ENCODE assay signal across 1 cellular context in the genomic region with DNA sequence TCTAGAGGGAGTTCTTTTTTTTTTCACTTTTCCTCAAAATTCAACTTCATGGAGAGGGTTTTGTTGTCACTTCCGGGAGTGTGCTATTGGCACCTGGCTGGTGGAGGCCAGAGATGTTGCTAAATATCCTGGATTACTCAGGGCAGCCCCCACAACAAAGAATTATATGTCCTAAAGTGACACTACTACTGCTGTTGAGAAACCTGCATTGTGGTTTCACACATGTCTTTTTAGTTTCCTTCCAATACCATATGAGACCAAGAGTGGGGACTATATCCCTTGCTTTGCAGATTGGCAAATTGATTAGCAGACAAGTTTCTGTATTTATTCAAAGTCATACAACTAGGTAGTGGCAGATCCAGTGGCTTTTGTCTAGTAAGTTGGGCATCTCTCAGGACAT.
A peak's percentile ranks its signal among the peaks of the same experiment; 100 is the strongest.
TF ChIP-seq lines count a peak whose summit lies in the region.

No MANE protein-coding gene starts in this region.

TF ChIP-seq in GM12878, 131 proteins besides CTCF, POLR2A, EP300 and RAD21 (continued from another document):
- TF ChIP-seq, protein P1, sequence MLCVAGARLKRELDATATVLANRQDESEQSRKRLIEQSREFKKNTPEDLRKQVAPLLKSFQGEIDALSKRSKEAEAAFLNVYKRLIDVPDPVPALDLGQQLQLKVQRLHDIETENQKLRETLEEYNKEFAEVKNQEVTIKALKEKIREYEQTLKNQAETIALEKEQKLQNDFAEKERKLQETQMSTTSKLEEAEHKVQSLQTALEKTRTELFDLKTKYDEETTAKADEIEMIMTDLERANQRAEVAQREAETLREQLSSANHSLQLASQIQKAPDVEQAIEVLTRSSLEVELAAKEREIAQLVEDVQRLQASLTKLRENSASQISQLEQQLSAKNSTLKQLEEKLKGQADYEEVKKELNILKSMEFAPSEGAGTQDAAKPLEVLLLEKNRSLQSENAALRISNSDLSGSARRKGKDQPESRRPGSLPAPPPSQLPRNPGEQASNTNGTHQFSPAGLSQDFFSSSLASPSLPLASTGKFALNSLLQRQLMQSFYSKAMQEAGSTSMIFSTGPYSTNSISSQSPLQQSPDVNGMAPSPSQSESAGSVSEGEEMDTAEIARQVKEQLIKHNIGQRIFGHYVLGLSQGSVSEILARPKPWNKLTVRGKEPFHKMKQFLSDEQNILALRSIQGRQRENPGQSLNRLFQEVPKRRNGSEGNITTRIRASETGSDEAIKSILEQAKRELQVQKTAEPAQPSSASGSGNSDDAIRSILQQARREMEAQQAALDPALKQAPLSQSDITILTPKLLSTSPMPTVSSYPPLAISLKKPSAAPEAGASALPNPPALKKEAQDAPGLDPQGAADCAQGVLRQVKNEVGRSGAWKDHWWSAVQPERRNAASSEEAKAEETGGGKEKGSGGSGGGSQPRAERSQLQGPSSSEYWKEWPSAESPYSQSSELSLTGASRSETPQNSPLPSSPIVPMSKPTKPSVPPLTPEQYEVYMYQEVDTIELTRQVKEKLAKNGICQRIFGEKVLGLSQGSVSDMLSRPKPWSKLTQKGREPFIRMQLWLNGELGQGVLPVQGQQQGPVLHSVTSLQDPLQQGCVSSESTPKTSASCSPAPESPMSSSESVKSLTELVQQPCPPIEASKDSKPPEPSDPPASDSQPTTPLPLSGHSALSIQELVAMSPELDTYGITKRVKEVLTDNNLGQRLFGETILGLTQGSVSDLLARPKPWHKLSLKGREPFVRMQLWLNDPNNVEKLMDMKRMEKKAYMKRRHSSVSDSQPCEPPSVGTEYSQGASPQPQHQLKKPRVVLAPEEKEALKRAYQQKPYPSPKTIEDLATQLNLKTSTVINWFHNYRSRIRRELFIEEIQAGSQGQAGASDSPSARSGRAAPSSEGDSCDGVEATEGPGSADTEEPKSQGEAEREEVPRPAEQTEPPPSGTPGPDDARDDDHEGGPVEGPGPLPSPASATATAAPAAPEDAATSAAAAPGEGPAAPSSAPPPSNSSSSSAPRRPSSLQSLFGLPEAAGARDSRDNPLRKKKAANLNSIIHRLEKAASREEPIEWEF (IDR thresholded peaks at IDR 0.05; ENCODE audit: insufficient replicate concordance, low read depth, low read length): peak; percentile 71
- TF ChIP-seq CREM (IDR thresholded peaks at IDR 0.05; ENCODE audit: low read depth) (no peak; the same call in 1 of the 2 replicates), NR2C2 (IDR thresholded peaks at IDR 0.05; ENCODE audit: borderline replicate concordance, control insufficient read depth, insufficient read length, low read depth) (no peak), MTA3 (IDR thresholded peaks at IDR 0.05; ENCODE audit: borderline replicate concordance, low read length) (no peak), RB1 (IDR thresholded peaks at IDR 0.05; ENCODE audit: borderline replicate concordance) (no peak), RFX5 (IDR thresholded peaks at IDR 0.05; ENCODE audit: low read depth, low read length) (no peak), ZZZ3 (IDR thresholded peaks at IDR 0.05; ENCODE audit: control insufficient read depth, insufficient read length, low read depth) (no peak), NFIC (IDR thresholded peaks at IDR 0.05; ENCODE audit: low read depth, low read length) (no peak), SUPT20H (IDR thresholded peaks at IDR 0.05; ENCODE audit: borderline replicate concordance, control insufficient read depth, low read depth, low read length) (no peak), CBX5 (IDR thresholded peaks at IDR 0.05; ENCODE audit: low read depth) (no peak), IKZF2 (IDR thresholded peaks at IDR 0.05) (peak; percentile 81), MYC (IDR thresholded peaks at IDR 0.05; ENCODE audit: insufficient read depth, insufficient read length, insufficient replicate concordance, low read length, severe bottlenecking) (no peak), KAT2A (conservative IDR thresholded peaks at IDR 0.05; ENCODE audit: control insufficient read depth, low read depth, low read length) (no peak)
- TF ChIP-seq, protein P2, sequence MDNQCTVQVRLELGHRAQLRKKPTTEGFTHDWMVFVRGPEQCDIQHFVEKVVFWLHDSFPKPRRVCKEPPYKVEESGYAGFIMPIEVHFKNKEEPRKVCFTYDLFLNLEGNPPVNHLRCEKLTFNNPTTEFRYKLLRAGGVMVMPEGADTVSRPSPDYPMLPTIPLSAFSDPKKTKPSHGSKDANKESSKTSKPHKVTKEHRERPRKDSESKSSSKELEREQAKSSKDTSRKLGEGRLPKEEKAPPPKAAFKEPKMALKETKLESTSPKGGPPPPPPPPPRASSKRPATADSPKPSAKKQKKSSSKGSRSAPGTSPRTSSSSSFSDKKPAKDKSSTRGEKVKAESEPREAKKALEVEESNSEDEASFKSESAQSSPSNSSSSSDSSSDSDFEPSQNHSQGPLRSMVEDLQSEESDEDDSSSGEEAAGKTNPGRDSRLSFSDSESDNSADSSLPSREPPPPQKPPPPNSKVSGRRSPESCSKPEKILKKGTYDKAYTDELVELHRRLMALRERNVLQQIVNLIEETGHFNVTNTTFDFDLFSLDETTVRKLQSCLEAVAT (IDR thresholded peaks at IDR 0.05): 0 out of 2 replicates have a peak, but pooled peaks have one; percentile 31
